Comparison of ENCODE assay signal across 8 cellular contexts in the genomic region with DNA sequence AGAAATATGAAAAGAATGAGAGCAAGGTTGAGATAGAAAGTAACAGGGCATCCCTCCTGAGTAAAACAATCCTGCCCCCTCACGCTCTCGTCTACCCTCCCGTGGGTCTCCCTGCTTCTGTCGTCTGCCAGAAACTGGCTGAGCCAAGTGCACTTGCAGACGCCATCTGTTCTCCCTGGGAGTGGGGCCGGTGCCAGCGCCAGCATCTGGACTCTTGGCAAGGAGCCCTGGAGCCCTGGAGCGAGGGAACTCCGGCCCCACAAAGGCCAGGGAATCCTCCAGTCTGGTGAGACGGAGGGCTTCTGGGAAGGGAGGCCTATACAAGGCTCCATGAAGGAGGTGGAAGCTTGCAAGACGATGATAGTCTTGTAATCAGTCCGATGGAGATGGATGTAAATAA. TPM values are rescaled to one million over a fixed set of nuclear protein-coding genes. Genes with fewer than 3 reads are reported as not detected.
DNase-seq lines count a peak whose midpoint lies in the region; TF ChIP-seq lines count a peak whose summit lies in the region.

No MANE protein-coding gene starts in this region.

- peak overlapping the region in 3 of 4 donors; percentile 1 to 50 (median 30) for H3K27ac ChIP-seq in esophagus squamous epithelium

- H3K27ac Mint-ChIP-seq in activated CD4-positive, alpha-beta T cell treated with anti-CD3 and anti-CD28 coated beads, Interleukin-2, amount 10 ng/mL, durations not matched to agents 24 days and 14 days, result no peak overlapping the region

- H3K4me1 Mint-ChIP-seq in activated CD4-positive, alpha-beta T cell treated with anti-CD3 and anti-CD28 coated beads, Interleukin-2, amount 10 ng/mL, durations not matched to agents 24 days and 14 days, result peaks cover 13% of the 10 kb centered on the region

- H3K36me3 Mint-ChIP-seq in activated CD4-positive, alpha-beta T cell treated with anti-CD3 and anti-CD28 coated beads, Interleukin-2, amount 10 ng/mL, durations not matched to agents 24 days and 14 days (ENCODE audit: low read depth), result peaks cover 8% of the 10 kb centered on the region

- no peaks in the 10 kb centered on the region for H3K9me3 Mint-ChIP-seq in activated CD4-positive, alpha-beta T cell treated with anti-CD3 and anti-CD28 coated beads, Interleukin-2, amount 10 ng/mL, durations not matched to agents 24 days and 14 days

- H3K4me3 ChIP-seq in esophagus squamous epithelium, result no peak overlapping the region

- no peaks in the 10 kb centered on the region for H3K27me3 Mint-ChIP-seq in activated CD4-positive, alpha-beta T cell treated with anti-CD3 and anti-CD28 coated beads, Interleukin-2, amount 10 ng/mL, durations not matched to agents 24 days and 14 days

- TF ChIP-seq POLR2A in esophagus squamous epithelium (IDR thresholded peaks at IDR 0.05), result no peak

- H3K9me3 ChIP-seq in esophagus squamous epithelium, result no peaks in the 10 kb centered on the region

- H3K4me1 ChIP-seq in esophagus squamous epithelium, result peaks cover 24 to 56% (median 28%) of the 10 kb centered on the region in 3 donors

- no peaks in the 10 kb centered on the region for H3K36me3 ChIP-seq in esophagus squamous epithelium

- intact Hi-C loops in esophagus squamous epithelium (cut with DNase I), result no loop called here
- intact Hi-C loops in posterior cingulate gyrus (cut with DNase I), result no loop called here
- intact Hi-C loops in activated CD4-positive, alpha-beta T cell treated with anti-CD3 and anti-CD28 coated beads, Interleukin-2, amount 10 ng/mL, durations not matched to agents 24 days and 14 days (cut with micrococcal nuclease), result no loop called here

- no peak overlapping the region for H3K4me3 Mint-ChIP-seq in activated CD4-positive, alpha-beta T cell treated with anti-CD3 and anti-CD28 coated beads, Interleukin-2, amount 10 ng/mL, durations not matched to agents 24 days and 14 days

- H3K27me3 ChIP-seq in esophagus squamous epithelium, result no peaks in the 10 kb centered on the region

- DNase-seq in Daoy (ENCODE audit: low read depth) (peak; percentile 93), NCI-H69 (lab: John Stamatoyannopoulos, UW) (peak; percentile 98), esophagus squamous epithelium (lab: John Stamatoyannopoulos, UW) (no peak), posterior cingulate gyrus (peak; percentile 71 to 97 (median 84)), LoVo (ENCODE audit: low spot score) (no peak), AML-193 (lab: John Stamatoyannopoulos, UW) (no peak)
- no peak for DNase-seq in activated CD4-positive, alpha-beta T cell treated with anti-CD3 and anti-CD28 coated beads for 4 hours
- no peak for DNase-seq in activated CD4-positive, alpha-beta T cell treated with anti-CD3 and anti-CD28 coated beads, Interleukin-2, amount 10 ng/mL, durations not matched to agents 24 days and 14 days

- WGBS in esophagus squamous epithelium, 2 donors, result 30 to 33% methylated on average over 9 of the region's 12 CpGs

- no peak for TF ChIP-seq CTCF in esophagus squamous epithelium (IDR thresholded peaks at IDR 0.05)

RNA-seq across cellular contexts. Expression of a gene that starts 2.3 kb away (rescaled TPM):
- total RNA-seq in Daoy (2014; rRNA removed; shearing (Covaris generic)), result 1.6 and 1.7 TPM in 2 replicates
- 10 to 100 TPM in 2 of 4 donors, 1 to 10 TPM in 2; 6.2 to 15.8 (median 9.3) TPM for total RNA-seq in esophagus squamous epithelium
- total RNA-seq in activated CD4-positive, alpha-beta T cell treated with anti-CD3 and anti-CD28 coated beads, Interleukin-2, amount 10 ng/mL, durations not matched to agents 24 days and 14 days, result 4.2 and 5.8 TPM in 2 replicates

RNA-seq across cellular contexts. Expression of a gene that starts 10.0 kb away (rescaled TPM):
- total RNA-seq in Daoy (2014; rRNA removed; shearing (Covaris generic)), result 4.9 and 14.8 TPM in 2 replicates
- 1 to 10 TPM; 2.5 to 4.6 (median 3.7) TPM for total RNA-seq in esophagus squamous epithelium
- total RNA-seq in activated CD4-positive, alpha-beta T cell treated with anti-CD3 and anti-CD28 coated beads, Interleukin-2, amount 10 ng/mL, durations not matched to agents 24 days and 14 days, result 6.3 and 8.6 TPM in 2 replicates

RNA-seq across cellular contexts. Expression of a gene that starts 20.3 kb away (rescaled TPM):
- total RNA-seq in Daoy (2014; rRNA removed; shearing (Covaris generic)), result 9.1 and 35.6 TPM in 2 replicates
- total RNA-seq in esophagus squamous epithelium, result 10 to 100 TPM; 13.6 to 36.2 (median 31.9) TPM
- 125 and 127 TPM in 2 replicates for total RNA-seq in activated CD4-positive, alpha-beta T cell treated with anti-CD3 and anti-CD28 coated beads, Interleukin-2, amount 10 ng/mL, durations not matched to agents 24 days and 14 days

RNA-seq across cellular contexts. Expression of a gene that starts 23.2 kb away (rescaled TPM):
- total RNA-seq in Daoy (2014; rRNA removed; shearing (Covaris generic)), result 74.3 and 90.0 TPM in 2 replicates
- total RNA-seq in esophagus squamous epithelium, result 10 to 100 TPM; 22.4 to 37.0 (median 28.6) TPM
- 65.8 and 69.2 TPM in 2 replicates for total RNA-seq in activated CD4-positive, alpha-beta T cell treated with anti-CD3 and anti-CD28 coated beads, Interleukin-2, amount 10 ng/mL, durations not matched to agents 24 days and 14 days

RNA-seq across cellular contexts. Expression of a gene that starts 23.6 kb away (rescaled TPM):
- total RNA-seq in Daoy (2014; rRNA removed; shearing (Covaris generic)), result 37.2 and 41.4 TPM in 2 replicates
- total RNA-seq in esophagus squamous epithelium, result 10 to 100 TPM; 55.1 to 87.2 (median 58.6) TPM
- total RNA-seq in activated CD4-positive, alpha-beta T cell treated with anti-CD3 and anti-CD28 coated beads, Interleukin-2, amount 10 ng/mL, durations not matched to agents 24 days and 14 days, result 11.4 and 20.1 TPM in 2 replicates

Comparison
In these comparisons a context has a peak if more than half of its experiments do, and no peak if none do; other contexts are left out.
1. DNase-seq: peak in Daoy (single experiment), NCI-H69 (single experiment) and posterior cingulate gyrus (10 of 10); none in esophagus squamous epithelium (single experiment), LoVo (single experiment), AML-193 (0 of 2), activated CD4-positive, alpha-beta T cell treated with anti-CD3 and anti-CD28 coated beads for 4 hours (0 of 2) and activated CD4-positive, alpha-beta T cell treated with anti-CD3 and anti-CD28 coated beads, Interleukin-2, amount 10 ng/mL, durations not matched to agents 24 days and 14 days (single experiment).